Comparison of ENCODE assay signal across 15 cellular contexts in genomic region chr3:130743354-130743753, GRCh38. TPM values are rescaled to one million over a fixed set of nuclear protein-coding genes. Genes with fewer than 3 reads are reported as not detected.
DNase-seq lines count a peak whose midpoint lies in the region; ATAC-seq lines count a peak whose summit lies in the region.
"Had no signal": no experiment of that assay in that cellular context is flagged by ENCODE, and none has a peak within 500 bp of the region (broad histone marks: within the 10 kb centered on the region; RNA-seq: fewer than 3 reads in every experiment).

No MANE protein-coding gene starts in this region.

- peak overlapping the region in 5 of 11 experiments; percentile 11 to 29 (median 21); a peak in 4 of 22 replicates for H3K9ac ChIP-seq in BLaER1 treated with 17β-estradiol and CSF1 and Interleukin-3, amounts not matched to agents 10 nM and 100 nM

- peaks cover 46 to 83% (median 63%) of the 10 kb centered on the region in 4 donors for H3K4me1 Mint-ChIP-seq in CD4-positive, alpha-beta memory T cell
- peaks cover 52% of the 10 kb centered on the region for H3K4me1 Mint-ChIP-seq in activated T-helper 1 cell treated with anti-CD3 and anti-CD28 coated beads, Interleukin-12 subunit alpha, Interleukin-12 subunit beta, Interleukin-2, Interleukin-4 antibody, amounts not matched to agents 30 ng/mL and 10 ng/mL and 1 ng/mL, durations not matched to agents 14 hours and 24 hours and 36 hours (ENCODE audit: low read depth)
- H3K4me1 Mint-ChIP-seq in immature natural killer cell: peaks cover 56 to 81% of the 10 kb centered on the region in 2 donors

- peaks cover 0 to 2% (median 0%) of the 10 kb centered on the region in 8 donors for H3K9me3 Mint-ChIP-seq in CD4-positive, alpha-beta memory T cell
- no peaks in the 10 kb centered on the region for H3K9me3 Mint-ChIP-seq in activated T-helper 1 cell treated with anti-CD3 and anti-CD28 coated beads, Interleukin-12 subunit alpha, Interleukin-12 subunit beta, Interleukin-2, Interleukin-4 antibody, amounts not matched to agents 30 ng/mL and 10 ng/mL and 1 ng/mL, durations not matched to agents 14 hours and 24 hours and 36 hours
- no peaks in the 10 kb centered on the region for H3K9me3 Mint-ChIP-seq in immature natural killer cell
- H3K9me3 Mint-ChIP-seq: T-cell had no signal

- H3K4me2 ChIP-seq in BLaER1 treated with 17β-estradiol and CSF1 and Interleukin-3, amounts not matched to agents 10 nM and 100 nM: peak overlapping the region; percentile 81 to 99 (median 89)

- CTCF ChIA-PET in CD4-positive, alpha-beta memory T cell (lab: Charles Lee; ENCODE audit: partially characterized antibody): interaction anchor here (1.0 to 1.5 kb wide), 2 partner anchors 17 to 150 kb away, joined by 3 to 4 read pairs; partner anchors contain the start of gene ATP2C1

- H3K27ac Mint-ChIP-seq in CD4-positive, alpha-beta memory T cell: peak overlapping the region in 6 of 7 donors; percentile 34 to 77 (median 48)
- H3K27ac Mint-ChIP-seq in activated T-helper 1 cell treated with anti-CD3 and anti-CD28 coated beads, Interleukin-12 subunit alpha, Interleukin-12 subunit beta, Interleukin-2, Interleukin-4 antibody, amounts not matched to agents 30 ng/mL and 10 ng/mL and 1 ng/mL, durations not matched to agents 14 hours and 24 hours and 36 hours: no peak overlapping the region
- H3K27ac Mint-ChIP-seq in immature natural killer cell: peak overlapping the region in 4 of 6 donors; percentile 3 to 56 (median 3)

- 0 out of 22 replicates have a peak, but pooled peaks cover 0 to 4% (median 0%) of the 10 kb centered on the region in 11 experiments for H3K9me3 ChIP-seq in BLaER1 treated with 17β-estradiol and CSF1 and Interleukin-3, amounts not matched to agents 10 nM and 100 nM (replicated peaks in 1 of 11)
- no peaks in the 10 kb centered on the region for H3K9me3 ChIP-seq in CD4-positive, alpha-beta memory T cell (ENCODE audit: control insufficient read depth in 1 of 2, low read length in 2 of 2)
- H3K9me3 ChIP-seq: lower lobe of right lung, right atrium auricular region had no signal

- intact Hi-C loops in CD4-positive, alpha-beta memory T cell (cut with micrococcal nuclease): loop anchor here (10.0 kb wide), 1 partner anchor 569 kb away; no protein-coding TSS in a partner anchor
- intact Hi-C loops in activated T-helper 1 cell treated with anti-CD3 and anti-CD28 coated beads, Interleukin-12 subunit alpha, Interleukin-12 subunit beta, Interleukin-2, Interleukin-4 antibody, amounts not matched to agents 30 ng/mL and 10 ng/mL and 1 ng/mL, durations not matched to agents 14 hours and 24 hours and 36 hours (cut with micrococcal nuclease): no loop called here

- H3K27me3 Mint-ChIP-seq in CD4-positive, alpha-beta memory T cell: peaks cover 0 to 3% of the 10 kb centered on the region in 2 donors
- no peaks in the 10 kb centered on the region for H3K27me3 Mint-ChIP-seq in activated T-helper 1 cell treated with anti-CD3 and anti-CD28 coated beads, Interleukin-12 subunit alpha, Interleukin-12 subunit beta, Interleukin-2, Interleukin-4 antibody, amounts not matched to agents 30 ng/mL and 10 ng/mL and 1 ng/mL, durations not matched to agents 14 hours and 24 hours and 36 hours (ENCODE audit: insufficient read depth)
- peaks cover 11 to 18% (median 18%) of the 10 kb centered on the region in 3 donors for H3K27me3 Mint-ChIP-seq in immature natural killer cell (ENCODE audit: low read depth in 3 of 3)
- H3K27me3 Mint-ChIP-seq: T-cell had no signal

- POLR2A ChIA-PET in CD4-positive, alpha-beta memory T cell (lab: Charles Lee; ENCODE audit: partially characterized antibody): no interaction called here

- no peaks in the 10 kb centered on the region for H3K27me3 ChIP-seq in BLaER1 treated with 17β-estradiol and CSF1 and Interleukin-3, amounts not matched to agents 10 nM and 100 nM
- H3K27me3 ChIP-seq in CD4-positive, alpha-beta memory T cell (ENCODE audit: insufficient read depth, low read length): no peaks in the 10 kb centered on the region
- H3K27me3 ChIP-seq: right atrium auricular region had no signal

- H3K36me3 Mint-ChIP-seq in CD4-positive, alpha-beta memory T cell: peaks cover 41 to 44% of the 10 kb centered on the region in 2 donors
- peaks cover 19% of the 10 kb centered on the region for H3K36me3 Mint-ChIP-seq in activated T-helper 1 cell treated with anti-CD3 and anti-CD28 coated beads, Interleukin-12 subunit alpha, Interleukin-12 subunit beta, Interleukin-2, Interleukin-4 antibody, amounts not matched to agents 30 ng/mL and 10 ng/mL and 1 ng/mL, durations not matched to agents 14 hours and 24 hours and 36 hours (ENCODE audit: low read depth)
- peaks cover 7 to 25% (median 9%) of the 10 kb centered on the region in 3 donors for H3K36me3 Mint-ChIP-seq in immature natural killer cell

- no peak overlapping the region for H3K27ac ChIP-seq in BLaER1 treated with 17β-estradiol and CSF1 and Interleukin-3, amounts not matched to agents 10 nM and 100 nM
- H3K27ac ChIP-seq in CD4-positive, alpha-beta memory T cell (ENCODE audit: low read depth, low read length): no peak overlapping the region
- H3K27ac ChIP-seq: lower lobe of right lung, right atrium auricular region had no signal

- peak overlapping the region in 5 of 8 donors; percentile 49 to 72 (median 51) for H3K4me3 Mint-ChIP-seq in CD4-positive, alpha-beta memory T cell
- peak overlapping the region; percentile 40 for H3K4me3 Mint-ChIP-seq in activated T-helper 1 cell treated with anti-CD3 and anti-CD28 coated beads, Interleukin-12 subunit alpha, Interleukin-12 subunit beta, Interleukin-2, Interleukin-4 antibody, amounts not matched to agents 30 ng/mL and 10 ng/mL and 1 ng/mL, durations not matched to agents 14 hours and 24 hours and 36 hours
- H3K4me3 Mint-ChIP-seq in immature natural killer cell: peak overlapping the region in 1 of 5 donors; percentile 23

- peaks cover 44 to 53% (median 47%) of the 10 kb centered on the region in 10 experiments for H3K4me1 ChIP-seq in BLaER1 treated with 17β-estradiol and CSF1 and Interleukin-3, amounts not matched to agents 10 nM and 100 nM
- H3K4me1 ChIP-seq in CD4-positive, alpha-beta memory T cell (ENCODE audit: insufficient read depth, low read length): peaks cover 58% of the 10 kb centered on the region

- H4K20me1 ChIP-seq in BLaER1 treated with 17β-estradiol and CSF1 and Interleukin-3, amounts not matched to agents 10 nM and 100 nM: peaks cover 0 to 39% (median 4%) of the 10 kb centered on the region in 11 experiments; a peak in 7 of 22 replicates

- ATAC-seq in HG02938 (IDR thresholded peaks at IDR 0.05; ENCODE audit: unreplicated experiment): no peak
- ATAC-seq: lower lobe of right lung, T-cell had no signal

- H3K36me3 ChIP-seq in BLaER1 treated with 17β-estradiol and CSF1 and Interleukin-3, amounts not matched to agents 10 nM and 100 nM: peaks cover 18 to 66% (median 52%) of the 10 kb centered on the region in 11 experiments
- peaks cover 7% of the 10 kb centered on the region for H3K36me3 ChIP-seq in CD4-positive, alpha-beta memory T cell (ENCODE audit: insufficient read depth, low read length)

- no peak for DNase-seq in CD4-positive, alpha-beta memory T cell
- no peak for DNase-seq in activated T-helper 1 cell treated with anti-CD3 and anti-CD28 coated beads, Interleukin-12 subunit alpha, Interleukin-12 subunit beta, Interleukin-2, Interleukin-4 antibody, amounts not matched to agents 30 ng/mL and 10 ng/mL and 1 ng/mL, durations not matched to agents 14 hours and 24 hours and 36 hours (ENCODE audit: low spot score)
- DNase-seq in immature natural killer cell (no peak), EL (no peak), NCI-H510A treated with DMSO at 0.1 percent for 48 hours (lab: John Stamatoyannopoulos, UW) (no peak)
- DNase-seq: foreskin melanocyte; lower lobe of right lung; MV-4-11; NCI-H82; RPMI8226; stimulated activated CD4-positive, alpha-beta T cell treated with anti-CD3 and anti-CD28 coated beads, Interleukin-2, amount 100 ng/mL, for 24 hours; T-cell had no signal

- H3K4me3 ChIP-seq in BLaER1 treated with 17β-estradiol and CSF1 and Interleukin-3, amounts not matched to agents 10 nM and 100 nM: peak overlapping the region in 3 of 10 experiments; percentile 3 to 20 (median 7); a peak in 1 of 20 replicates
- no peak overlapping the region for H3K4me3 ChIP-seq in CD4-positive, alpha-beta memory T cell (ENCODE audit: low read length in 2 of 2)
- H3K4me3 ChIP-seq: lower lobe of right lung, right atrium auricular region had no signal

RNA-seq across cellular contexts. Expression of gene PIK3R4, which starts 3.3 kb away (rescaled TPM):
- total RNA-seq in CD4-positive, alpha-beta memory T cell: 10 to 100 TPM; 29.1 to 33.2 TPM
- 10 to 100 TPM; 18.7 to 32.9 TPM for polyA plus RNA-seq in CD4-positive, alpha-beta memory T cell
- total RNA-seq in activated T-helper 1 cell treated with anti-CD3 and anti-CD28 coated beads, Interleukin-12 subunit alpha, Interleukin-12 subunit beta, Interleukin-2, Interleukin-4 antibody, amounts not matched to agents 30 ng/mL and 10 ng/mL and 1 ng/mL, durations not matched to agents 14 hours and 24 hours and 36 hours: 33.1 and 35.4 TPM in 2 replicates
- polyA plus RNA-seq in immature natural killer cell: 10 to 100 TPM in 2 of 3 donors, 1 to 10 TPM in 1; 8.3 to 26.3 (median 26.0) TPM
